Comparison of ENCODE assay signal across 27 cellular contexts in genomic region chr12:13348464-13348863, GRCh38.
"Had no signal": no experiment of that assay in that cellular context is flagged by ENCODE, and none has a peak within 500 bp of the region (broad histone marks: within the 10 kb centered on the region; RNA-seq: fewer than 3 reads in every experiment).

No MANE protein-coding gene starts in this region.

- H3K27ac ChIP-seq: esophagus muscularis mucosa, neural progenitor cell, pancreas, right lobe of liver, suprapubic skin, transverse colon, upper lobe of right lung, uterus had no signal

- H3K27ac Mint-ChIP-seq: naive thymus-derived CD4-positive, alpha-beta T cell; nephron; neural progenitor cell; stimulated activated naive CD8-positive, alpha-beta T cell treated with anti-CD3 and anti-CD28 coated beads, Interleukin-15, amount 100 ng/mL, for 72 hours had no signal

- DNase-seq: cerebellar nuclear complex; cortex of kidney; hypothalamus; kidney; mesenchymal stem cell; midbrain; naive thymus-derived CD4-positive, alpha-beta T cell; occipital lobe; pancreas; right lobe of liver; small intestine; stimulated activated CD4-positive, alpha-beta T cell treated with anti-CD3 and anti-CD28 coated beads, Interleukin-12 subunit alpha, Interleukin-12 subunit beta, amount 100 ng/mL, for 4 hours; stimulated activated CD4-positive, alpha-beta T cell treated with anti-CD3 and anti-CD28 coated beads, Interleukin-1b, Interleukin-23, amount 100 ng/mL, for 48 hours; stimulated activated CD4-positive, alpha-beta T cell treated with anti-CD3 and anti-CD28 coated beads, Interleukin-4, amount 100 ng/mL, for 1 hour; stimulated activated CD8-positive, alpha-beta memory T cell treated with anti-CD3 and anti-CD28 coated beads, Interleukin-4, amount 100 ng/mL, for 48 hours; stimulated activated naive CD4-positive, alpha-beta T cell; stimulated activated naive CD8-positive, alpha-beta T cell treated with anti-CD3 and anti-CD28 coated beads, Interleukin-15, amount 100 ng/mL, for 72 hours; transverse colon; upper lobe of right lung; uterus had no signal

- H3K4me1 Mint-ChIP-seq: naive thymus-derived CD4-positive, alpha-beta T cell; nephron; neural progenitor cell had no signal

- FAIRE-seq: endothelial cell of umbilical vein, frontal cortex, kidney, pancreas, small intestine had no signal

- H3K4me1 ChIP-seq: esophagus muscularis mucosa, pancreas, right lobe of liver, transverse colon, upper lobe of right lung, uterus had no signal

- H3K27me3 ChIP-seq: esophagus muscularis mucosa, neural progenitor cell, right lobe of liver, suprapubic skin, transverse colon, upper lobe of right lung, uterus had no signal

- H3K36me3 Mint-ChIP-seq: naive thymus-derived CD4-positive, alpha-beta T cell; neural progenitor cell had no signal

- H2AFZ ChIP-seq: neural progenitor cell had no signal

- H3K9me3 ChIP-seq: esophagus muscularis mucosa, pancreas, right lobe of liver, suprapubic skin, transverse colon, upper lobe of right lung, uterus had no signal

- H3K4me2 ChIP-seq: neural progenitor cell had no signal

- H3K4me3 Mint-ChIP-seq: naive thymus-derived CD4-positive, alpha-beta T cell; nephron; neural progenitor cell; stimulated activated naive CD8-positive, alpha-beta T cell treated with anti-CD3 and anti-CD28 coated beads, Interleukin-15, amount 100 ng/mL, for 72 hours had no signal

- ATAC-seq: left lobe of liver; naive thymus-derived CD4-positive, alpha-beta T cell; pancreas; right lobe of liver; stimulated activated naive CD8-positive, alpha-beta T cell treated with anti-CD3 and anti-CD28 coated beads, Interleukin-15, amount 100 ng/mL, for 72 hours; upper lobe of right lung had no signal

- H3K4me3 ChIP-seq: esophagus muscularis mucosa, neural progenitor cell, pancreas, right lobe of liver, suprapubic skin, transverse colon, upper lobe of right lung, uterus had no signal

- H3K9ac ChIP-seq: neural progenitor cell had no signal

- H3K9me3 Mint-ChIP-seq: naive thymus-derived CD4-positive, alpha-beta T cell; neural progenitor cell; stimulated activated naive CD8-positive, alpha-beta T cell treated with anti-CD3 and anti-CD28 coated beads, Interleukin-15, amount 100 ng/mL, for 72 hours had no signal

- H3K36me3 ChIP-seq: esophagus muscularis mucosa, neural progenitor cell, pancreas, right lobe of liver, suprapubic skin, transverse colon, upper lobe of right lung, uterus had no signal
